In the genomic region with DNA sequence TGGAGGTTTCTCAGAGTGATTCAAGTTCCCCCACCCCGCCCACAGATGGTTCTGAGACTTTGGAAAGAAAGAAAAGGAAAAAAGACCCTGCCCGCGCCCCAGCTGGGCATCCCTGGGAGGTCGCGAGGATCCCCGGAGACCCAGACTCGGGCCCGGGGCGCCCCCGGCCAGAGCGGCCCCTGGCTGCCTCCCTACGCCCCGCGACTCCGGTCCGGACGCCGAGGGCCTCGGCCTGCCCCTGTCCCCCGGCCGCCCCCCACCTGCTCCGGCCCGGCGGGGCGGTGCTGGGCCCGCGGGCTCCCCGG, we compare ENCODE assay signal across 9 cellular contexts. TPM values are rescaled to one million over a fixed set of nuclear protein-coding genes. Genes with fewer than 3 reads are reported as not detected.
DNase-seq lines count a peak whose midpoint lies in the region; ATAC-seq and TF ChIP-seq lines count a peak whose summit lies in the region.
"Had no signal": no experiment of that assay in that cellular context is flagged by ENCODE, and none has a peak within 500 bp of the region (broad histone marks: within the 10 kb centered on the region; RNA-seq: fewer than 3 reads in every experiment).

No MANE protein-coding gene starts in this region.

- H3K9me3 ChIP-seq in A673 (ENCODE audit: low read depth, low read length, poor library complexity, severe bottlenecking) (no peaks in the 10 kb centered on the region), HUES6 (ENCODE audit: control insufficient read depth, insufficient read depth, low read depth, low read length) (no peaks in the 10 kb centered on the region), colonic mucosa (no peaks in the 10 kb centered on the region)

- H3K27ac ChIP-seq in A673 (ENCODE audit: low read depth, low read length, poor library complexity, severe bottlenecking) = no peak overlapping the region
- no peak overlapping the region for H3K27ac ChIP-seq in HUES6 (ENCODE audit: low read depth, low read length)
- no peak overlapping the region for H3K27ac ChIP-seq in colonic mucosa

- H3K4me3 Mint-ChIP-seq in naive B cell = peak overlapping the region; percentile 77 to 88 (median 84)

- no TSS peak for BruUV-seq in A673 (replicated peaks; lab: Mats Ljungman, UMichigan)

- no peaks in the 10 kb centered on the region for H3K4me1 ChIP-seq in A673 (ENCODE audit: insufficient read depth, low read length, poor library complexity, severe bottlenecking)
- peaks cover 13% of the 10 kb centered on the region for H3K4me1 ChIP-seq in HUES6 (ENCODE audit: control insufficient read depth, insufficient read depth, low read length)
- peaks cover 3% of the 10 kb centered on the region for H3K4me1 ChIP-seq in colonic mucosa

- ATAC-seq in naive B cell (ENCODE audit: low read depth in 2 of 2) = no peak
- no peak for ATAC-seq in HG03439 (IDR thresholded peaks at IDR 0.05; ENCODE audit: unreplicated experiment)

- peak overlapping the region in 3 of 6 donors; percentile 62 to 73 (median 66) for H3K27ac Mint-ChIP-seq in naive B cell

- H3K4me1 Mint-ChIP-seq in naive B cell = peaks cover 29 to 52% (median 45%) of the 10 kb centered on the region in 3 donors

- no peaks in the 10 kb centered on the region for H3K9me3 Mint-ChIP-seq in naive B cell

- H3K9ac ChIP-seq in HUES6 (ENCODE audit: low read length) (no peak overlapping the region), colonic mucosa (ENCODE audit: low read depth in 2 of 2, low read length in 2 of 2) (peak overlapping the region; percentile 49 to 66)

- H3K36me3 ChIP-seq in A673 (ENCODE audit: insufficient read depth, low read length, poor library complexity, severe bottlenecking) = no peaks in the 10 kb centered on the region
- no peaks in the 10 kb centered on the region for H3K36me3 ChIP-seq in HUES6 (ENCODE audit: control insufficient read depth, insufficient read depth, low read length)
- no peaks in the 10 kb centered on the region for H3K36me3 ChIP-seq in colonic mucosa

- intact Hi-C loops in A673 (cut with micrococcal nuclease; ENCODE audit: unreplicated experiment) = no loop called here
- intact Hi-C loops in colonic mucosa (cut with DNase I) = loop anchor here (10.0 kb wide), 1 partner anchor 90 kb away; no protein-coding TSS in a partner anchor

- H3K27me3 ChIP-seq in A673 (replicated peaks; ENCODE audit: insufficient read depth, low read depth, low read length, poor library complexity) (peaks cover 4% of the 10 kb centered on the region), HUES6 (ENCODE audit: control insufficient read depth, insufficient read depth, low read length) (peaks cover 72% of the 10 kb centered on the region), colonic mucosa (no peaks in the 10 kb centered on the region)

- H3K4me3 ChIP-seq in A673 (ENCODE audit: low read depth, low read length, poor library complexity, severe bottlenecking) (peak overlapping the region; percentile 34), HUES6 (ENCODE audit: low read depth, low read length) (peak overlapping the region; percentile 42), colonic mucosa (peak overlapping the region; percentile 50)

- POLR2A ChIA-PET in A673 (lab: Charles Lee; ENCODE audit: low non-redundant PET) = no interaction called here

- TF ChIP-seq CTCF in A673 (conservative IDR thresholded peaks at IDR 0.05; ENCODE audit: low read depth, low read length) (no peak), colonic mucosa (IDR thresholded peaks at IDR 0.05) (no peak)

- H3K36me3 Mint-ChIP-seq in naive B cell = no peaks in the 10 kb centered on the region

- DNase-seq in A673 (ENCODE audit: low spot score) = no peak
- DNase-seq in colonic mucosa = no peak
- DNase-seq in naive B cell = no peak
- no peak for DNase-seq in dedifferentiated amniotic fluid mesenchymal stem cell (ENCODE audit: extremely low spot score)
- no peak for DNase-seq in HuH-7 (ENCODE audit: low spot score)
- DNase-seq in cortex of kidney (lab: John Stamatoyannopoulos, UW) = no peak
- DNase-seq: NCI-H2171 treated with DMSO at 0.1 percent for 48 hours had no signal

- CTCF ChIA-PET in A673 (lab: Charles Lee) = interaction anchor here (0.6 kb wide), 1 partner anchor 994 kb away, joined by 3 read pairs; no protein-coding TSS in a partner anchor

- peaks cover 8 to 22% (median 11%) of the 10 kb centered on the region in 3 donors for H3K27me3 Mint-ChIP-seq in naive B cell

RNA-seq across cellular contexts. Expression of gene AIFM3, which starts 2.3 kb away (rescaled TPM):
- total RNA-seq in A673 (2021) (0.48 TPM in 1 of 2 replicates, not detected in the other), colonic mucosa (100 to 1,000 TPM in 1 of 2 donors, 10 to 100 TPM in 1; 76.9 to 156 TPM)
- polyA plus RNA-seq in naive B cell (ENCODE audit: low read depth in 6 of 6) = under 1 TPM in 2 of 6 donors, not detected in 4; 0.26 to 0.82 TPM

RNA-seq across cellular contexts. Expression of gene LZTR1, which starts 17.3 kb away (rescaled TPM):
- total RNA-seq in A673 (2021) (54.3 and 64.3 TPM in 2 replicates), colonic mucosa (10 to 100 TPM; 31.6 to 61.7 TPM)
- polyA plus RNA-seq in naive B cell (ENCODE audit: low read depth in 6 of 6) = 10 to 100 TPM in 2 of 6 donors, 1 to 10 TPM in 4; 3.6 to 15.0 (median 9.3) TPM

RNA-seq across cellular contexts. Expression of gene THAP7, which starts 37.2 kb away (rescaled TPM):
- total RNA-seq in A673 (2021) (38.5 TPM in 2 replicates), colonic mucosa (10 to 100 TPM; 12.9 to 23.3 TPM)
- 10 to 100 TPM; 36.6 to 43.6 (median 40.9) TPM for polyA plus RNA-seq in naive B cell (ENCODE audit: low read depth in 6 of 6)

RNA-seq across cellular contexts. Expression of gene CRKL, which starts 47.5 kb away (rescaled TPM):
- total RNA-seq in A673 (2021) (79.0 and 82.5 TPM in 2 replicates), colonic mucosa (10 to 100 TPM; 63.6 to 82.5 TPM)
- polyA plus RNA-seq in naive B cell (ENCODE audit: low read depth in 6 of 6) = 10 to 100 TPM; 42.6 to 60.7 (median 50.0) TPM

RNA-seq across cellular contexts. Expression of gene P2RX6, which starts 50.2 kb away (rescaled TPM):
- total RNA-seq in A673 (2021) (0.39 and 0.43 TPM in 2 replicates), colonic mucosa (under 1 TPM; 0.27 to 0.62 TPM)
- under 1 TPM in 1 of 6 donors, not detected in 5; 0.44 TPM for polyA plus RNA-seq in naive B cell (ENCODE audit: low read depth in 6 of 6)

Comparison
In these comparisons a context has a peak if more than half of its experiments do, and no peak if none do; other contexts are left out.
1. RNA of gene AIFM3, which starts 2.3 kb away (total RNA-seq): 76.9 to 156 TPM in colonic mucosa; 0.48 TPM in A673; every median in the first group is over 10 times any median in the second.
2. Peak in every context shown above with its lines, with median percentiles within 50 percentile points of each other: H3K4me3 ChIP-seq.